In the genomic region with DNA sequence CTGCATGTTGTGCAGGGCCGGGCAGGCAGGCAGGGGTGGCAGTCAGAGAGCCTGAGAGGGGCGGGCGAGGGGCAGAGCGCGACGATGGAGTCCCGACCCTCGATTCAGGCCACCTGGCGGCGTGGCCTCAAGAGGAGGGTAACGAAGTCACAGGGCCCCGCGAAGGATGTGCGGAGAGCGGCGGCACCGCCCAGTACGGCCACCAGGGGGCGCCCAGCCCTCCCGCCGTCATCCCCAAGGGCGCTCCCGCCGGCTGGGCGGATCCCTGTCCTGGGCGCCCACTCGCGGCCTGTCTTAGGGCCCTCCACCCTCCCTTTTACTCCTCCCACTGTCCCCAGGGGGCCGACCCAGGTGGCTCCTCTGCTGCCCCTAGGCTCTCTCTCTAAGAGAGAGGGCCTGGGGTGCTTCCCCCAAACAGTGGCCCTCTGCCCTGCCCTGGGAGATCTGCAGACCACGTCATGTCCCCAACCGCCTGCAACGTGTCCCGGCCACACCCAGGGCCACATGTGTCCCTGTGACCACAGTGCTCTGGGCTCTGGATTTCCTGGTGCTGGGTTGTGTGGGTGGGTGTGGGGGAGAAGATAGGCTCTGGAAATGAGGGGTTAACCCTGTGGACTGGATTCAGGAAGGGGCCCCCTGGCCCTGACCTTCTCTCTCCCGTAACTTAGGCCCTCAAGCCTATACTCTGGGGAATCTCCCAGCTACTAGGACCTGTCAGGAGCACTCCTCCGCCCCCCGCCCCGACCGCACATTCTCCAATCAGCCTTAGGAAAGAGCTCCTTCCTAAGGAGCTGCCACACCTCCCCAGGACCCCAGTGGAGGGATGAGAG, we compare ENCODE assay signal across 8 cellular contexts. TPM values are rescaled to one million over a fixed set of nuclear protein-coding genes. Genes with fewer than 3 reads are reported as not detected.
DNase-seq lines count a peak whose midpoint lies in the region; ATAC-seq and TF ChIP-seq lines count a peak whose summit lies in the region.

No MANE protein-coding gene starts in this region.

- TF ChIP-seq CTCF in LNCaP clone FGC (IDR thresholded peaks at IDR 0.05; ENCODE audit: control insufficient read depth, extremely low read depth, insufficient read depth) (peak; percentile 98), SU-DHL-6 (IDR thresholded peaks at IDR 0.05; ENCODE audit: insufficient read depth, low read length, poor library complexity, severe bottlenecking) (peak; percentile 90), heart left ventricle (IDR thresholded peaks at IDR 0.05) (peak; percentile 97 to 100 (median 100))

- no peaks in the 10 kb centered on the region for H3K9me2 ChIP-seq in SU-DHL-6 (replicated peaks; ENCODE audit: insufficient read depth, low read length)

- peaks cover 8% of the 10 kb centered on the region for H3K36me3 Mint-ChIP-seq in activated naive CD8-positive, alpha-beta T cell treated with anti-CD3 and anti-CD28 coated beads, Interleukin-2, amount 10 ng/mL, durations not matched to agents 7 days and 5 days

- H3K4me3 Mint-ChIP-seq in activated naive CD8-positive, alpha-beta T cell treated with anti-CD3 and anti-CD28 coated beads, Interleukin-2, amount 10 ng/mL, durations not matched to agents 7 days and 5 days: peak overlapping the region; percentile 87

- peak overlapping the region; percentile 80 for H2AFZ ChIP-seq in SU-DHL-6 (ENCODE audit: low read depth, low read length, severe bottlenecking)

- POLR2A ChIA-PET in activated naive CD8-positive, alpha-beta T cell treated with anti-CD3 and anti-CD28 coated beads, Interleukin-2, amount 10 ng/mL, durations not matched to agents 7 days and 5 days (lab: Charles Lee): interaction anchor here (0.8 to 1.2 kb wide), 4 partner anchors 9 to 30 kb away, joined by 3 to 7 read pairs (median 4); a partner anchor contains a TSS

- no peaks in the 10 kb centered on the region for H4K20me1 ChIP-seq in SU-DHL-6 (ENCODE audit: low read depth, low read length)

- DNase-seq in EL (peak; percentile 70), LNCaP clone FGC (ENCODE audit: low read depth) (peak; percentile 25), heart left ventricle (peak; percentile 83 to 92 (median 88)), putamen (ENCODE audit: low spot score) (peak; percentile 38)
- DNase-seq in activated naive CD8-positive, alpha-beta T cell treated with anti-CD3 and anti-CD28 coated beads, Interleukin-2, amount 10 ng/mL, durations not matched to agents 7 days and 5 days: peak; percentile 92

- H3K79me2 ChIP-seq in SU-DHL-6 (ENCODE audit: insufficient read depth, low read length): no peaks in the 10 kb centered on the region

- intact Hi-C loops in heart left ventricle (cut with DNase I): loop anchor here (1.0 to 10.0 kb wide), 9 partner anchors 47 to 239 kb away; no protein-coding TSS in a partner anchor

- no peak overlapping the region for H3K27ac ChIP-seq in SU-DHL-6 (ENCODE audit: low read depth, low read length)
- peak overlapping the region; percentile 43 to 88 (median 81) for H3K27ac ChIP-seq in heart left ventricle
- no peak overlapping the region for H3K27ac ChIP-seq in urinary bladder (ENCODE audit: low read depth)

- H3K9me3 Mint-ChIP-seq in activated naive CD8-positive, alpha-beta T cell treated with anti-CD3 and anti-CD28 coated beads, Interleukin-2, amount 10 ng/mL, durations not matched to agents 7 days and 5 days: peaks cover 3% of the 10 kb centered on the region

- no peaks in the 10 kb centered on the region for H3K27me3 Mint-ChIP-seq in activated naive CD8-positive, alpha-beta T cell treated with anti-CD3 and anti-CD28 coated beads, Interleukin-2, amount 10 ng/mL, durations not matched to agents 7 days and 5 days

- TF ChIP-seq POLR2A in heart left ventricle (IDR thresholded peaks at IDR 0.05): peak in 1 of 2 donors; percentile 29

- H3K4me1 ChIP-seq in heart left ventricle (peaks cover 0 to 36% (median 9%) of the 10 kb centered on the region in 12 donors), urinary bladder (ENCODE audit: insufficient read depth) (no peaks in the 10 kb centered on the region)

- H3K27me3 ChIP-seq in SU-DHL-6 (ENCODE audit: low read length) (no peaks in the 10 kb centered on the region), heart left ventricle (no peaks in the 10 kb centered on the region)

- no peaks in the 10 kb centered on the region for H3K36me3 ChIP-seq in SU-DHL-6 (ENCODE audit: low read length)
- H3K36me3 ChIP-seq in heart left ventricle: peaks cover 0 to 13% (median 0%) of the 10 kb centered on the region in 9 donors
- H3K36me3 ChIP-seq in urinary bladder (ENCODE audit: insufficient read depth): no peaks in the 10 kb centered on the region

- WGBS in heart left ventricle, 4 donors: 5 to 16% (median 11%) methylated on average over 15 to 38 of the region's 38 CpGs
- WGBS in urinary bladder: 12% methylated on average over 38 of the region's 38 CpGs

- H3K4me2 ChIP-seq in SU-DHL-6 (ENCODE audit: low read depth, low read length, poor library complexity, severe bottlenecking): peak overlapping the region; percentile 35

- peak overlapping the region; percentile 99 for H3K27ac Mint-ChIP-seq in activated naive CD8-positive, alpha-beta T cell treated with anti-CD3 and anti-CD28 coated beads, Interleukin-2, amount 10 ng/mL, durations not matched to agents 7 days and 5 days

- H3K4me1 Mint-ChIP-seq in activated naive CD8-positive, alpha-beta T cell treated with anti-CD3 and anti-CD28 coated beads, Interleukin-2, amount 10 ng/mL, durations not matched to agents 7 days and 5 days: peaks cover 16% of the 10 kb centered on the region

- H3K9me3 ChIP-seq in SU-DHL-6 (ENCODE audit: insufficient read depth, low read length) (no peaks in the 10 kb centered on the region), heart left ventricle (no peaks in the 10 kb centered on the region)

- H3F3A ChIP-seq in SU-DHL-6 (ENCODE audit: insufficient read depth): no peaks in the 10 kb centered on the region

- H3K4me3 ChIP-seq in LNCaP clone FGC (ENCODE audit: low read depth, low read length) (no peak overlapping the region), SU-DHL-6 (ENCODE audit: insufficient read depth, low read length, poor library complexity, severe bottlenecking) (no peak overlapping the region), heart left ventricle (peak overlapping the region in 10 of 12 donors; percentile 3 to 54 (median 47)), urinary bladder (ENCODE audit: low read depth, low read length) (peak overlapping the region; percentile 22)

- ATAC-seq in GM21786 (IDR thresholded peaks at IDR 0.05; ENCODE audit: unreplicated experiment) (peak; percentile 73), heart left ventricle (peak; percentile 90 to 95 (median 94))
- ATAC-seq in activated naive CD8-positive, alpha-beta T cell treated with anti-CD3 and anti-CD28 coated beads, Interleukin-2, amount 10 ng/mL, durations not matched to agents 7 days and 5 days (ENCODE audit: low read depth): peak; percentile 86

- H3K9ac ChIP-seq in SU-DHL-6 (ENCODE audit: low read length): peak overlapping the region; percentile 22; the same call in 1 of the 2 replicates

RNA-seq across cellular contexts. Expression of a gene that starts 5.9 kb away (rescaled TPM):
- 10 to 100 TPM; 27.5 to 28.6 TPM for total RNA-seq in activated naive CD8-positive, alpha-beta T cell treated with anti-CD3 and anti-CD28 coated beads, Interleukin-2, amount 10 ng/mL, durations not matched to agents 7 days and 5 days
- 1 to 10 TPM in 5 of 9 donors, under 1 TPM in 4; 0.42 to 9.8 (median 1.2) TPM for total RNA-seq in heart left ventricle
- 1 to 10 TPM; 1.1 to 1.2 TPM for polyA plus RNA-seq in heart left ventricle
- total RNA-seq in urinary bladder: 2.3 TPM
- polyA plus RNA-seq in urinary bladder: 2.5 TPM

RNA-seq across cellular contexts. Expression of a gene that starts 13.1 kb away (rescaled TPM):
- total RNA-seq in activated naive CD8-positive, alpha-beta T cell treated with anti-CD3 and anti-CD28 coated beads, Interleukin-2, amount 10 ng/mL, durations not matched to agents 7 days and 5 days: under 1 TPM; 0.54 to 0.64 TPM
- total RNA-seq in heart left ventricle: under 1 TPM in 2 of 9 donors, not detected in 7; 0.13 to 0.16 TPM
- polyA plus RNA-seq in heart left ventricle: not detected
- not detected for total RNA-seq in urinary bladder
- 0.09 TPM for polyA plus RNA-seq in urinary bladder

RNA-seq across cellular contexts. Expression of a gene that starts 22.3 kb away (rescaled TPM):
- not detected for total RNA-seq in activated naive CD8-positive, alpha-beta T cell treated with anti-CD3 and anti-CD28 coated beads, Interleukin-2, amount 10 ng/mL, durations not matched to agents 7 days and 5 days
- total RNA-seq in heart left ventricle: not detected
- polyA plus RNA-seq in heart left ventricle: not detected
- total RNA-seq in urinary bladder: not detected
- not detected for polyA plus RNA-seq in urinary bladder

RNA-seq across cellular contexts. Expression of a gene that starts 25.0 kb away (rescaled TPM):
- total RNA-seq in activated naive CD8-positive, alpha-beta T cell treated with anti-CD3 and anti-CD28 coated beads, Interleukin-2, amount 10 ng/mL, durations not matched to agents 7 days and 5 days: 10 to 100 TPM; 43.9 to 48.7 TPM
- 10 to 100 TPM; 64.6 to 92.2 (median 86.8) TPM for total RNA-seq in heart left ventricle
- polyA plus RNA-seq in heart left ventricle: 10 to 100 TPM; 65.3 to 81.5 TPM
- 50.7 TPM for total RNA-seq in urinary bladder
- 42.4 TPM for polyA plus RNA-seq in urinary bladder

RNA-seq across cellular contexts. Expression of a gene that starts 29.6 kb away (rescaled TPM):
- 10 to 100 TPM; 15.2 to 17.0 TPM for total RNA-seq in activated naive CD8-positive, alpha-beta T cell treated with anti-CD3 and anti-CD28 coated beads, Interleukin-2, amount 10 ng/mL, durations not matched to agents 7 days and 5 days
- total RNA-seq in heart left ventricle (10 to 100 TPM in 2 of 9 donors, 1 to 10 TPM in 7; 4.4 to 11.9 (median 8.8) TPM), urinary bladder (6.4 TPM)
- polyA plus RNA-seq in heart left ventricle (10 to 100 TPM in 1 of 2 donors, 1 to 10 TPM in 1; 8.3 to 10.7 TPM), urinary bladder (11.5 TPM)

Comparison
In these comparisons a context has a peak if more than half of its experiments do, and no peak if none do; other contexts are left out.
1. DNase-seq: peak in every context shown above with its lines; median percentile 92 in activated naive CD8-positive, alpha-beta T cell treated with anti-CD3 and anti-CD28 coated beads, Interleukin-2, amount 10 ng/mL, durations not matched to agents 7 days and 5 days; 88 in heart left ventricle; 70 in EL; 38 in putamen; 25 in LNCaP clone FGC.
2. H3K4me3 ChIP-seq: peak in heart left ventricle (10 of 12) and urinary bladder (single experiment); none in LNCaP clone FGC (single experiment) and SU-DHL-6 (single experiment).
3. H3K27ac ChIP-seq: peak in heart left ventricle (12 of 12); none in SU-DHL-6 (single experiment) and urinary bladder (single experiment).
4. Peak in every context shown above with its lines, with median percentiles within 50 percentile points of each other: ATAC-seq and CTCF ChIP-seq.